8 cellular contexts compared by ENCODE assay signal in the genomic region with DNA sequence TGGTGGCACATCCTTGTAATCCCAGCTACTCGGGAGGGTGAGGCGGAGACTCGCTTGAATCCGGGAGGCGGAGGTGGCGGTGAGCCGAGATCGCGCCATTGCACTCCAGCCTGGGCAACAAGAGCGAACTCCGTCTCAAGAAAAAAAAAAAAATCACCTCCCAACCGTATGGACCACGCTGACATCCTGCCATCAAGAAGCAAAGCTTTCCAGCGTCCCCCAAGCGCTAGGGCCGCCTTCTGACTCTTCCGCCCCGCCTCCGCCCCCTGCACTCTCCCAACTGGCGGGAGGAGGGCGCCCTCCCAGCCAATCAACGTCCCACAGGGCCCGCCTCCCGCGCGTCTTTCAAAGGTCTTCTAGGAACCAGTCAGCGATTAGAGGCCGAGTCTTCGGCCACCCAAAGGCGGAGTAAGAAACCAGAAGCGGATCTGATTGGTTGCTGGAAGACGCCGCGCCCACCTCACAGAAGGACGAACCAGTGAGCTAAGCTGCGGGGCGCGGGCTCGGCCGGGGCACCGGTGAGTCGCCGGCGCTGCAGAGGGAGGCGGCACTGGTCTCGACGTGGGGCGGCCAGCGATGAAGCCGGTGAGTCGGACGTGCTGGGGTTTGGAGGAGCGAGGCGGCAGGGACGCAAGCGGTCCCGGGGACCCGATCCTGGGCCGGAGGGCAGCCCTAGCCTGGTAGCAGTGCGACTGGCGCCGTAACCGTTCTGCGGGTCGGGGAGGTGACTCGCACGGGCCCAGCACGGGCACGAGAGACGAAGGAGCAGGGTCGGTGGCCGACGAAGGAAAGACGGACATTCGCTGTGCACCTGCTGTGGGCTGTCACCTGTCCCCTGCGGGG. TPM values are rescaled to one million over a fixed set of nuclear protein-coding genes. Genes with fewer than 3 reads are reported as not detected.
DNase-seq lines count a peak whose midpoint lies in the region; ATAC-seq and TF ChIP-seq lines count a peak whose summit lies in the region.

A gene with protein sequence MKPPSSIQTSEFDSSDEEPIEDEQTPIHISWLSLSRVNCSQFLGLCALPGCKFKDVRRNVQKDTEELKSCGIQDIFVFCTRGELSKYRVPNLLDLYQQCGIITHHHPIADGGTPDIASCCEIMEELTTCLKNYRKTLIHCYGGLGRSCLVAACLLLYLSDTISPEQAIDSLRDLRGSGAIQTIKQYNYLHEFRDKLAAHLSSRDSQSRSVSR (plus strand): TSS at position 515 of the 843 bp plus-strand sequence. CDS start 62 bp downstream, at position 577.

- H4K20me1 ChIP-seq in Loucy (ENCODE audit: insufficient read depth, low read length, poor library complexity, severe bottlenecking), result peaks cover 5% of the 10 kb centered on the region

- H3K36me3 Mint-ChIP-seq in nephron progenitor cell (ENCODE audit: low read depth), result peaks cover 20% of the 10 kb centered on the region

- H3K9me3 ChIP-seq in Loucy (ENCODE audit: insufficient read depth, low read depth, low read length), result no peaks in the 10 kb centered on the region

- H2AFZ ChIP-seq in Loucy (ENCODE audit: low read length), result peak within 1 kb of the TSS; percentile 92

- TF ChIP-seq POLR2A in Raji (IDR thresholded peaks at IDR 0.05; ENCODE audit: insufficient read depth, low read depth, low read length), result peak; percentile 93

- peaks cover 36% of the 10 kb centered on the region for H3K4me1 ChIP-seq in Loucy (ENCODE audit: insufficient read depth, low read length, poor library complexity, severe bottlenecking)

- TF ChIP-seq CTCF in Loucy (conservative IDR thresholded peaks at IDR 0.05; ENCODE audit: low read length) (peak; percentile 36), fibroblast of the aortic adventitia (IDR thresholded peaks at IDR 0.05; ENCODE audit: insufficient read depth, low read length) (peak; percentile 58), nephron progenitor cell (IDR thresholded peaks at IDR 0.05) (peak; percentile 10)

- H3K36me3 ChIP-seq in H7 (replicated peaks; ENCODE audit: control insufficient read depth, insufficient read depth, low read length) (no peaks in the 10 kb centered on the region), Loucy (ENCODE audit: insufficient read depth, low read length) (no peaks in the 10 kb centered on the region)

- H3K4me3 ChIP-seq in H7 (ENCODE audit: insufficient read depth, low read depth, low read length) (peak within 1 kb of the TSS; percentile 98), Loucy (ENCODE audit: low read length, poor library complexity, severe bottlenecking) (peak within 1 kb of the TSS; percentile 93), fibroblast of the aortic adventitia (ENCODE audit: low read depth, low read length) (peak within 1 kb of the TSS; percentile 85)

- peaks cover 23% of the 10 kb centered on the region for H3K4me1 Mint-ChIP-seq in nephron progenitor cell
- peaks cover 29% of the 10 kb centered on the region for H3K4me1 Mint-ChIP-seq in stimulated activated naive CD8-positive, alpha-beta T cell treated with anti-CD3 and anti-CD28 coated beads, Interleukin-15, amount 100 ng/mL, for 72 hours

- H3K4me2 ChIP-seq in Loucy (ENCODE audit: low read depth, low read length, poor library complexity, severe bottlenecking), result peak within 1 kb of the TSS; percentile 90

- peaks cover 48% of the 10 kb centered on the region for H3K79me2 ChIP-seq in Loucy (ENCODE audit: insufficient read depth, low read length)

- no peaks in the 10 kb centered on the region for H3F3A ChIP-seq in Loucy (ENCODE audit: low read depth)

- H3K27me3 Mint-ChIP-seq in nephron progenitor cell (ENCODE audit: low read depth, poor library complexity), result peaks cover 14% of the 10 kb centered on the region
- H3K27me3 Mint-ChIP-seq in stimulated activated naive CD8-positive, alpha-beta T cell treated with anti-CD3 and anti-CD28 coated beads, Interleukin-15, amount 100 ng/mL, for 72 hours, result no peaks in the 10 kb centered on the region

- H3K9me2 ChIP-seq in Loucy (replicated peaks; ENCODE audit: low read depth, low read length), result no peaks in the 10 kb centered on the region

- peaks cover 28% of the 10 kb centered on the region for H3K9me3 Mint-ChIP-seq in nephron progenitor cell
- no peaks in the 10 kb centered on the region for H3K9me3 Mint-ChIP-seq in stimulated activated naive CD8-positive, alpha-beta T cell treated with anti-CD3 and anti-CD28 coated beads, Interleukin-15, amount 100 ng/mL, for 72 hours

- H3K9ac ChIP-seq in Loucy (ENCODE audit: low read depth, low read length, poor library complexity, severe bottlenecking), result peak within 1 kb of the TSS; percentile 92

- H3K27ac Mint-ChIP-seq in nephron progenitor cell, result peak within 1 kb of the TSS; percentile 81
- H3K27ac Mint-ChIP-seq in stimulated activated naive CD8-positive, alpha-beta T cell treated with anti-CD3 and anti-CD28 coated beads, Interleukin-15, amount 100 ng/mL, for 72 hours, result peak within 1 kb of the TSS; percentile 53 to 95

- in situ Hi-C loops in G401 (cut with HindIII; ENCODE audit: low sequenced_read_pairs), result no loop called here

- peak; percentile 100 for DNase-seq in G401 (ENCODE audit: low spot score)
- DNase-seq in H7, result peak; percentile 96
- peak; percentile 95 for DNase-seq in activated T-helper 9 cell treated with anti-CD3 and anti-CD28 coated beads, Interleukin-2, amount 50 U/mL, for 16 hours (ENCODE audit: low read depth)
- DNase-seq in fibroblast of the aortic adventitia (ENCODE audit: low read depth), result peak; percentile 99
- DNase-seq in nephron progenitor cell, result peak; percentile 95
- DNase-seq in stimulated activated naive CD8-positive, alpha-beta T cell treated with anti-CD3 and anti-CD28 coated beads, Interleukin-15, amount 100 ng/mL, for 72 hours, result peak; percentile 97 to 98

- peaks cover 6% of the 10 kb centered on the region; the same call in 1 of the 2 replicates for H3K27me3 ChIP-seq in H7 (ENCODE audit: control insufficient read depth, insufficient read depth, low read length)
- no peaks in the 10 kb centered on the region for H3K27me3 ChIP-seq in Loucy (ENCODE audit: insufficient read depth, low read length, poor library complexity, severe bottlenecking)

- H3K4me3 Mint-ChIP-seq in nephron progenitor cell, result peak within 1 kb of the TSS; percentile 84
- H3K4me3 Mint-ChIP-seq in stimulated activated naive CD8-positive, alpha-beta T cell treated with anti-CD3 and anti-CD28 coated beads, Interleukin-15, amount 100 ng/mL, for 72 hours, result peak within 1 kb of the TSS; percentile 89 to 91

- ATAC-seq in stimulated activated naive CD8-positive, alpha-beta T cell treated with anti-CD3 and anti-CD28 coated beads, Interleukin-15, amount 100 ng/mL, for 72 hours, result peak; percentile 95

RNA-seq across cellular contexts. Expression of the gene that starts here (rescaled TPM):
- total RNA-seq in G401 (2014; rRNA removed; shearing (Covaris generic)), result 110 and 135 TPM in 2 replicates
- total RNA-seq in H7 (2014; rRNA removed; shearing (Covaris generic)), result 56.7 and 59.6 TPM in 2 replicates
- total RNA-seq in fibroblast of the aortic adventitia (ENCODE audit: low replicate concordance), result 10.7 and 33.4 TPM in 2 replicates

Comparison
In these comparisons a context has a peak if more than half of its experiments do, and no peak if none do; other contexts are left out.
1. Peak in every context shown above with its lines: DNase-seq, ATAC-seq and H3K4me3 ChIP-seq.